12 cellular contexts compared by ENCODE assay signal in genomic region chr6:164322533-164322932, GRCh38.
DNase-seq lines count a peak whose midpoint lies in the region; ATAC-seq lines count a peak whose summit lies in the region.
"Had no signal": no experiment of that assay in that cellular context is flagged by ENCODE, and none has a peak within 500 bp of the region (broad histone marks: within the 10 kb centered on the region; RNA-seq: fewer than 3 reads in every experiment).

No MANE protein-coding gene starts in this region.

- peak; percentile 8 for DNase-seq in GM04504 (ENCODE audit: low read depth)
- DNase-seq in brain pericyte (ENCODE audit: low read depth, low spot score) = peak; percentile 20
- DNase-seq in Right ventricle myocardium superior = no peak
- DNase-seq in skeletal muscle cell (ENCODE audit: low read depth) = peak; percentile 90
- DNase-seq in NCI-H226 = no peak
- no peak for DNase-seq in G401 (ENCODE audit: low spot score)
- DNase-seq in effector CD8-positive, alpha-beta T cell (lab: John Stamatoyannopoulos, UW) = no peak
- DNase-seq: activated T-cell treated with anti-CD3 and anti-CD28 coated beads, Interleukin-2, amount 50 U/mL, for 24 hours; cerebellar nuclear complex; NCI-H510A; SJCRH30 had no signal

- H3K4me3 ChIP-seq in skeletal muscle cell (ENCODE audit: low read depth, low read length) = no peak overlapping the region
- H3K4me3 ChIP-seq: SJCRH30 had no signal

- intact Hi-C loops in Right ventricle myocardium superior (cut with DNase I) = no loop called here

- ATAC-seq in Right ventricle myocardium superior (ENCODE audit: poor library complexity) (peak; percentile 96), GM18870 (IDR thresholded peaks at IDR 0.05; ENCODE audit: unreplicated experiment) (no peak)

- in situ Hi-C loops in G401 (cut with HindIII; ENCODE audit: low sequenced_read_pairs) = no loop called here

Comparison
In these comparisons a context has a peak if more than half of its experiments do, and no peak if none do; other contexts are left out.
1. DNase-seq: peak in GM04504 (single experiment), brain pericyte (single experiment) and skeletal muscle cell (single experiment); none in Right ventricle myocardium superior (single experiment), NCI-H226 (single experiment), G401 (single experiment) and effector CD8-positive, alpha-beta T cell (single experiment).